Comparison of ENCODE assay signal across 34 cellular contexts in the genomic region with DNA sequence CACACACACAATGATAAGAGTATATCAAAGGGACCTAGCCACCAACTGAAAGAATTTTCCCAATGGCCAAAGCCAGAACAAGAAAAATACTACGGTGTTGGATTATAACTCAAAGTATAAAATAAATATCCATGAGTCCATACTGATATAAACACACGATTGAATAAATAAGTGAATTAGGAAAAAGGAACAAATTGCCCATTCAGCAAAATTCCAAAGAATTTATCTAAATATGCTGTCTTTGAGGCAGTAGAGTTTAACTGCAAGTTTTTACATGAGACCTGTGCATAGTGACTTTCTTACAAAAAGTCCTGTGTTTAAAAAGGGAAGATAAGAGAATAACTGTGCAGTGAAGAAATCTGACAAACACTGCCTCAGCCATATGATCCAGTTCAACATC.
"Had no signal": no experiment of that assay in that cellular context is flagged by ENCODE, and none has a peak within 500 bp of the region (broad histone marks: within the 10 kb centered on the region; RNA-seq: fewer than 3 reads in every experiment).

No MANE protein-coding gene starts in this region.

- H3K27ac ChIP-seq: adrenal gland, body of pancreas, brain microvascular endothelial cell, breast epithelium, VCaP had no signal

- H3K4me1 ChIP-seq: adrenal gland, body of pancreas, breast epithelium had no signal

- H3K27me3 ChIP-seq: adrenal gland, body of pancreas, brain microvascular endothelial cell, breast epithelium had no signal

- H3K36me3 ChIP-seq: adrenal gland, brain microvascular endothelial cell, breast epithelium had no signal

- ATAC-seq: activated CD8-positive, alpha-beta T cell treated with anti-CD3 and anti-CD28 coated beads for 36 hours; activated naive CD4-positive, alpha-beta T cell treated with anti-CD3 and anti-CD28 coated beads, Interleukin-2, amount 50 U/mL, for 72 hours; activated T-cell treated with anti-CD3 and anti-CD28 coated beads, Interleukin-2, amount 50 U/mL, for 4 hours; activated T-cell treated with anti-CD3 and anti-CD28 coated beads, Interleukin-2, amount 50 U/mL, for 72 hours; activated T-helper 17 cell treated with anti-CD3 and anti-CD28 coated beads, Interleukin-2, amount 50 U/mL, for 72 hours; body of pancreas had no signal

- H3K9me3 ChIP-seq: adrenal gland, body of pancreas, breast epithelium had no signal

- DNase-seq: activated B cell treated with CpG ODN at 0.5 μM for 24 hours; activated CD4-positive, alpha-beta memory T cell treated with anti-CD3 and anti-CD28 coated beads for 36 hours; activated CD4-positive, alpha-beta T cell treated with anti-CD3 and anti-CD28 coated beads for 4 hours; activated CD4-positive, alpha-beta T cell treated with anti-CD3 and anti-CD28 coated beads, Interleukin-2, amount 10 ng/mL, durations not matched to agents 24 days and 14 days; activated CD4-positive, alpha-beta T cell treated with anti-CD3 and anti-CD28 coated beads, Interleukin-2, amount 50 U/mL, for 1 hour; activated CD4-positive, alpha-beta T cell treated with anti-CD3 and anti-CD28 coated beads, Interleukin-2, amount 50 U/mL, for 4 hours; activated CD4-positive, CD25-positive, alpha-beta regulatory T cell treated with anti-CD3 and anti-CD28 coated beads, Interleukin-2, amount 50 U/mL, for 72 hours; activated CD8-positive, alpha-beta memory T cell treated with anti-CD3 and anti-CD28 coated beads, Interleukin-2, amount 50 U/mL, for 4 hours; activated CD8-positive, alpha-beta T cell treated with anti-CD3 and anti-CD28 coated beads for 36 hours; activated effector memory CD4-positive, alpha-beta T cell treated with anti-CD3 and anti-CD28 coated beads, Interleukin-2, amount 50 U/mL, for 16 hours; activated gamma-delta T cell treated with Interleukin-2 at 50 U/mL for 16 hours; activated naive CD4-positive, alpha-beta T cell; activated naive CD4-positive, alpha-beta T cell treated with anti-CD3 and anti-CD28 coated beads for 36 hours; activated naive CD4-positive, alpha-beta T cell treated with anti-CD3 and anti-CD28 coated beads, Interleukin-2, amount 50 U/mL, for 16 hours; activated naive CD8-positive, alpha-beta T cell treated with anti-CD3 and anti-CD28 coated beads for 36 hours; activated T-cell treated with anti-CD3 and anti-CD28 coated beads for 4 hours; activated T-cell treated with anti-CD3 and anti-CD28 coated beads, Interleukin-2, amount 50 U/mL, for 1 hour; activated T-cell treated with anti-CD3 and anti-CD28 coated beads, Interleukin-2, amount 50 U/mL, for 4 hours; activated T-cell treated with anti-CD3 and anti-CD28 coated beads, Interleukin-2, amount 50 U/mL, for 72 hours; adrenal gland; amniotic stem cell; aorta; body of pancreas; brain microvascular endothelial cell; central memory CD4-positive, alpha-beta T cell; T-helper 2 cell; T-helper 9 cell had no signal

- H3K4me3 ChIP-seq: adrenal gland, body of pancreas, breast epithelium had no signal

- FAIRE-seq: astrocyte, colon, TTC549 had no signal
